Comparison of ENCODE assay signal across 18 cellular contexts in the genomic region with DNA sequence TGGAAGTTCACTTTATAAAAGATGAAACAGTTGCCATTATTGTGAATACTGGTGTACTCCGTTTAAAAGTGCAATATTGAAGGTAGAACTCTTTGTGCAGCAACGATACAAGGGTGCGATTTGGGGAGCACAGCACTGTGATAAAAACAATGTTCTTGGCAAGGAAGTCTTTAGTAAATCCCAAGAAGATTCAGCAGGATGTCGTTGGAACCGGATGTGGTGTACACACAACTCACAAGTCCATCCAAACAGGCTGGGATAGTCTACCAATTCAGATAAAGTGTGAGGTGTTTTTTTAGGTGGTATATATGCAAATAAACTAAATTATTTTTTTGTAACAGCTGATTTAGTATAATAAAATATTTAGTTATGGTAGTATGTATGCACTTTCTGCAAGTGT. TPM values are rescaled to one million over a fixed set of nuclear protein-coding genes. Genes with fewer than 3 reads are reported as not detected.
DNase-seq lines count a peak whose midpoint lies in the region; ATAC-seq, FAIRE-seq and TF ChIP-seq lines count a peak whose summit lies in the region.
"Had no signal": no experiment of that assay in that cellular context is flagged by ENCODE, and none has a peak within 500 bp of the region (broad histone marks: within the 10 kb centered on the region; RNA-seq: fewer than 3 reads in every experiment).

No MANE protein-coding gene starts in this region.

- H3K23ac ChIP-seq in H9 (ENCODE audit: insufficient read length, low read depth, low read length) (no peak overlapping the region), mesendoderm (ENCODE audit: low read length) (no peak overlapping the region)

- no peak overlapping the region for H4K5ac ChIP-seq in H9 (ENCODE audit: insufficient read length, low read depth, low read length)
- no peak overlapping the region for H4K5ac ChIP-seq in mesendoderm (ENCODE audit: low read length)

- H2BK15ac ChIP-seq in H9 (ENCODE audit: low read depth, low read length) = no peak overlapping the region
- no peak overlapping the region for H2BK15ac ChIP-seq in mesendoderm (replicated peaks; ENCODE audit: low read depth)

- FAIRE-seq in keratinocyte (lab: Jason Lieb, UNC) = no peak

- H3K18ac ChIP-seq in H9 (ENCODE audit: insufficient read length, low read depth, low read length) (no peak overlapping the region), mesendoderm (ENCODE audit: low read length) (no peak overlapping the region)

- no peak overlapping the region for H3T11ph ChIP-seq in H9 (ENCODE audit: low read length)

- WGBS in H9 (ENCODE audit: extremely low coverage, insufficient read length, low lambda C conversion rate) = no CpG with 5 or more reads among the region's 5 CpGs
- WGBS in mesendoderm (ENCODE audit: extremely low coverage, insufficient coverage, low lambda C conversion rate) = no CpG with 5 or more reads among the region's 5 CpGs

- no peak overlapping the region for H2AFZ ChIP-seq in H9 (ENCODE audit: low read length)
- no peak overlapping the region for H2AFZ ChIP-seq in keratinocyte (ENCODE audit: control insufficient read depth, low read length)

- dilution Hi-C loops in keratinocyte (cut with MboI; ENCODE audit: extremely low pct_ligation_motif_present, low sequenced_read_pairs) = no loop called here

- H3K9ac ChIP-seq in H9 (ENCODE audit: extremely low read depth, insufficient read length, low read length) (no peak overlapping the region), keratinocyte (ENCODE audit: control insufficient read depth, extremely low read depth, insufficient read depth, low read length) (no peak overlapping the region), mesendoderm (ENCODE audit: low read length) (no peak overlapping the region)
- H3K9ac ChIP-seq: KMS-11, SK-N-SH had no signal

- H3K27ac ChIP-seq in H9 (ENCODE audit: insufficient read length, low read depth, low read length) (no peak overlapping the region), keratinocyte (ENCODE audit: control insufficient read depth, insufficient read depth, low read length) (no peak overlapping the region), SJCRH30 (no peak overlapping the region), mesendoderm (ENCODE audit: low read depth, low read length) (no peak overlapping the region)
- H3K27ac ChIP-seq: KMS-11 had no signal

- H3K56ac ChIP-seq in H9 (ENCODE audit: insufficient read length, low read depth, low read length) = no peak overlapping the region
- no peak overlapping the region for H3K56ac ChIP-seq in mesendoderm (ENCODE audit: low read length)

- H4K8ac ChIP-seq in H9 (replicated peaks; ENCODE audit: insufficient read length, low read depth, low read length) = no peak overlapping the region
- H4K8ac ChIP-seq in mesendoderm (ENCODE audit: low read depth, low read length) = no peak overlapping the region

- H3K4me1 Mint-ChIP-seq in H9 (peaks cover 11 to 13% of the 10 kb centered on the region in 2 experiments), brain (peaks cover 5% of the 10 kb centered on the region)

- TF ChIP-seq CTCF in H9 (conservative IDR thresholded peaks at IDR 0.05) (no peak), brain (conservative IDR thresholded peaks at IDR 0.05) (no peak), keratinocyte (optimal IDR thresholded peaks at IDR 0.05 in 1 of 3, IDR thresholded peaks at IDR 0.05 in 1 of 3, conservative IDR thresholded peaks at IDR 0.05 in 1 of 3; ENCODE audit: extremely low read depth in 1 of 3, insufficient read depth in 2 of 3, low read length in 3 of 3) (no peak)

- no peak overlapping the region for H3K27ac Mint-ChIP-seq in H9
- no peak overlapping the region for H3K27ac Mint-ChIP-seq in brain

- H3K9me3 Mint-ChIP-seq in H9 = peaks cover 3 to 6% of the 10 kb centered on the region in 2 experiments; a peak in 4 of 5 replicates
- peaks cover 7 to 15% (median 10%) of the 10 kb centered on the region in 5 experiments for H3K9me3 Mint-ChIP-seq in brain

- ATAC-seq in HG03521 (IDR thresholded peaks at IDR 0.05; ENCODE audit: unreplicated experiment) = no peak
- ATAC-seq: Panc1 had no signal

- no peak overlapping the region for H2BK120ac ChIP-seq in H9 (ENCODE audit: low read depth, low read length, poor library complexity, severe bottlenecking)
- no peak overlapping the region for H2BK120ac ChIP-seq in mesendoderm (ENCODE audit: low read depth, low read length)

- no peak overlapping the region for H3K4me3 ChIP-seq in keratinocyte (ENCODE audit: control insufficient read depth in 2 of 3, extremely low read depth in 1 of 3, insufficient read depth in 2 of 3, low read depth in 1 of 3, low read length in 3 of 3)
- H3K4me3 ChIP-seq in SJCRH30 = no peak overlapping the region
- H3K4me3 ChIP-seq in mesendoderm (ENCODE audit: low read length) = no peak overlapping the region

- DNase-seq in H9 = no peak
- no peak for DNase-seq in keratinocyte (ENCODE audit: low read depth, low spot score)
- no peak for DNase-seq in SJCRH30
- no peak for DNase-seq in mesendoderm
- no peak for DNase-seq in NCI-H2029 treated with DMSO at 0.1 percent for 48 hours (lab: John Stamatoyannopoulos, UW)
- DNase-seq: BE2C, DMS 273 treated with DMSO at 0.1 percent for 48 hours, MM.1S, NCI-H1105 treated with DMSO at 0.1 percent for 48 hours, NCI-H187, NCI-H2171, NCI-H446 treated with DMSO at 0.1 percent for 48 hours, NCI-H748 treated with DMSO at 0.1 percent for 48 hours, SK-N-SH had no signal

- no peaks in the 10 kb centered on the region; the same call in 1 of the 2 replicates for H3K79me2 ChIP-seq in H9 (ENCODE audit: insufficient read depth, low read length)
- no peaks in the 10 kb centered on the region for H3K79me2 ChIP-seq in keratinocyte (ENCODE audit: control insufficient read depth, insufficient read depth, low read length)
- no peaks in the 10 kb centered on the region for H3K79me2 ChIP-seq in mesendoderm (ENCODE audit: control insufficient read depth, insufficient read depth, low read length)

- H3K27me3 Mint-ChIP-seq in H9 (ENCODE audit: low read depth) (peaks cover 20% of the 10 kb centered on the region), brain (peaks cover 29% of the 10 kb centered on the region)

- H4K20me1 ChIP-seq in H9 (ENCODE audit: control insufficient read depth, insufficient read depth, insufficient read length) = no peaks in the 10 kb centered on the region
- no peaks in the 10 kb centered on the region for H4K20me1 ChIP-seq in keratinocyte (ENCODE audit: control insufficient read depth, extremely low read depth, insufficient read depth, low read length)

- no peaks in the 10 kb centered on the region; a peak in 1 of 7 replicates for H3K36me3 Mint-ChIP-seq in H9 (ENCODE audit: insufficient read depth in 1 of 3, low read depth in 3 of 3)
- H3K36me3 Mint-ChIP-seq in brain = no peaks in the 10 kb centered on the region

- H3K79me1 ChIP-seq in H9 (ENCODE audit: insufficient read depth, low read depth, low read length, poor library complexity, severe bottlenecking) (no peaks in the 10 kb centered on the region), mesendoderm (ENCODE audit: low read length) (no peaks in the 10 kb centered on the region)

- H3K14ac ChIP-seq in H9 (ENCODE audit: insufficient read depth, low read length) = no peak overlapping the region

- H2BK20ac ChIP-seq in H9 (ENCODE audit: low read depth, low read length, poor library complexity, severe bottlenecking) = no peak overlapping the region

- H2AK5ac ChIP-seq in H9 (ENCODE audit: insufficient read length, low read length) (no peak overlapping the region), mesendoderm (ENCODE audit: low read length) (no peak overlapping the region)

- no peaks in the 10 kb centered on the region for H3K36me3 ChIP-seq in keratinocyte (ENCODE audit: control insufficient read depth in 2 of 2, extremely low read depth in 1 of 2, insufficient read depth in 2 of 2, low read length in 2 of 2)
- no peaks in the 10 kb centered on the region for H3K36me3 ChIP-seq in SJCRH30
- no peaks in the 10 kb centered on the region for H3K36me3 ChIP-seq in mesendoderm (ENCODE audit: control insufficient read depth, insufficient read depth, low read length)
- H3K36me3 ChIP-seq: BE2C had no signal

- H3K4me1 ChIP-seq in H9 (ENCODE audit: insufficient read depth, low read length) = no peaks in the 10 kb centered on the region
- H3K4me1 ChIP-seq in keratinocyte (ENCODE audit: control insufficient read depth, extremely low read depth, insufficient read depth, low read length) = peaks cover 9% of the 10 kb centered on the region
- H3K4me1 ChIP-seq in SJCRH30 = no peaks in the 10 kb centered on the region
- no peaks in the 10 kb centered on the region for H3K4me1 ChIP-seq in mesendoderm (ENCODE audit: control insufficient read depth, low read depth, low read length)
- H3K4me1 ChIP-seq: BE2C had no signal

- H3K9me3 ChIP-seq in H9 (ENCODE audit: control insufficient read depth, low read depth, low read length) (no peaks in the 10 kb centered on the region), keratinocyte (ENCODE audit: control insufficient read depth, low read depth, low read length) (no peaks in the 10 kb centered on the region), SJCRH30 (replicated peaks) (no peaks in the 10 kb centered on the region)
- H3K9me3 ChIP-seq: BE2C, SK-N-SH had no signal

- H3K27me3 ChIP-seq in H9 (ENCODE audit: insufficient read depth, low read length) (no peaks in the 10 kb centered on the region), keratinocyte (ENCODE audit: control insufficient read depth, extremely low read depth, insufficient read depth, low read length) (no peaks in the 10 kb centered on the region), SJCRH30 (0 out of 2 replicates have a peak, but pooled peaks cover 3% of the 10 kb centered on the region), mesendoderm (ENCODE audit: insufficient read depth, low read length, poor library complexity) (no peaks in the 10 kb centered on the region)

- H3K23me2 ChIP-seq in H9 (ENCODE audit: insufficient read length, low read depth, low read length, poor library complexity, severe bottlenecking) = peaks cover 6% of the 10 kb centered on the region

- no peaks in the 10 kb centered on the region for H3K9me1 ChIP-seq in keratinocyte (ENCODE audit: control insufficient read depth, extremely low read depth, insufficient read depth, low read length)

- H2BK5ac ChIP-seq in H9 (ENCODE audit: insufficient read length, low read length) (no peak overlapping the region), mesendoderm (ENCODE audit: low read length) (no peak overlapping the region)

- no peak overlapping the region for H2BK12ac ChIP-seq in H9 (ENCODE audit: insufficient read length, low read depth, low read length)

- H3K4me3 Mint-ChIP-seq in H9 (peak overlapping the region; percentile 67 to 78; a peak in 4 of 5 replicates), brain (peak overlapping the region in 4 of 5 experiments; percentile 27 to 80 (median 43))

- H4K91ac ChIP-seq in H9 (ENCODE audit: insufficient read length, low read depth, low read length) = no peak overlapping the region

- H3K4me2 ChIP-seq in H9 (ENCODE audit: insufficient read depth, insufficient read length, low read length) (peak overlapping the region; percentile 100), keratinocyte (ENCODE audit: control insufficient read depth, extremely low read depth, insufficient read depth, low read depth, low read length) (peak overlapping the region; percentile 78), mesendoderm (ENCODE audit: low read length) (no peak overlapping the region)
- H3K4me2 ChIP-seq: KMS-11, SK-N-SH had no signal

- H3K4ac ChIP-seq in H9 (ENCODE audit: low read depth, low read length) = no peak overlapping the region
- H3K4ac ChIP-seq in mesendoderm (ENCODE audit: low read depth, low read length) = no peak overlapping the region

RNA-seq across cellular contexts. Expression of a gene that starts 46.7 kb away (rescaled TPM):
- 15.6 and 15.9 TPM in 2 replicates for total RNA-seq in H9 (2021)
- polyA plus RNA-seq in brain (ENCODE audit: insufficient read depth, low read depth, low replicate concordance) (19.2 TPM), keratinocyte (4.8 to 8.9 TPM (median 5.6 TPM) in 3 replicates)
- polyA plus RNA-seq in keratinocyte (2011; ENCODE audit: low read depth) = 6.2 TPM
- 4.2 and 8.1 TPM in 2 replicates for polyA plus RNA-seq in keratinocyte (2011; cell fraction: cytosol; rRNA removed)
- 6.2 and 8.2 TPM in 2 replicates for polyA plus RNA-seq in keratinocyte (2011; cell fraction: nucleus; rRNA removed)
- 5.7 and 13.2 TPM in 2 replicates for polyA plus RNA-seq in keratinocyte (2012; ENCODE audit: low replicate concordance)
- 4.2 to 7.9 TPM (median 5.4 TPM) in 3 replicates for polyA minus RNA-seq in keratinocyte
- polyA minus RNA-seq in keratinocyte (2011; cell fraction: cytosol; rRNA and poly(A)+ RNA removed) = 15.3 TPM
- 6.2 and 6.6 TPM in 2 replicates for polyA minus RNA-seq in keratinocyte (2011; cell fraction: nucleus; rRNA and poly(A)+ RNA removed)
- total RNA-seq in SJCRH30 (2014; rRNA removed; shearing (Covaris generic)) = 8.2 and 9.4 TPM in 2 replicates
- polyA plus RNA-seq in mesendoderm (2013, experiment 1 of 2) = 7.6 TPM
- polyA plus RNA-seq in mesendoderm (2013, experiment 2 of 2) = 7.8 TPM
